Comparison of ENCODE assay signal across 12 cellular contexts in genomic region chr1:16967095-16967567, GRCh38. TPM values are rescaled to one million over a fixed set of nuclear protein-coding genes. Genes with fewer than 3 reads are reported as not detected.
DNase-seq lines count a peak whose midpoint lies in the region; ATAC-seq and TF ChIP-seq lines count a peak whose summit lies in the region.
"Had no signal": no experiment of that assay in that cellular context is flagged by ENCODE, and none has a peak within 500 bp of the region (broad histone marks: within the 10 kb centered on the region; RNA-seq: fewer than 3 reads in every experiment).

No MANE protein-coding gene starts in this region.

- H3K9me3 ChIP-seq in left ventricle myocardium inferior (replicated peaks) = no peaks in the 10 kb centered on the region
- H3K9me3 ChIP-seq: upper lobe of right lung had no signal

- no peak overlapping the region for H3K4me3 Mint-ChIP-seq in stimulated activated effector memory CD8-positive, alpha-beta T cell treated with anti-CD3 and anti-CD28 coated beads, Interleukin-12 subunit alpha, Interleukin-12 subunit beta, amount 100 ng/mL, for 72 hours
- H3K4me3 Mint-ChIP-seq in natural killer cell treated with Interleukin-12 subunit alpha and Interleukin-12 subunit beta and Interleukin-15 and Interleukin-18, amount 100 ng/mL, for 72 hours = no peak overlapping the region

- H3K36me3 ChIP-seq in left ventricle myocardium inferior = peaks cover 18% of the 10 kb centered on the region

- TF ChIP-seq CTCF in left ventricle myocardium inferior (IDR thresholded peaks at IDR 0.05; ENCODE audit: borderline replicate concordance) = no peak

- ATAC-seq in stimulated activated effector memory CD8-positive, alpha-beta T cell treated with anti-CD3 and anti-CD28 coated beads, Interleukin-12 subunit alpha, Interleukin-12 subunit beta, amount 100 ng/mL, for 72 hours = no peak
- ATAC-seq in HG02870 (IDR thresholded peaks at IDR 0.05; ENCODE audit: unreplicated experiment) (no peak), GM19463 (IDR thresholded peaks at IDR 0.05; ENCODE audit: unreplicated experiment) (no peak)
- ATAC-seq in natural killer cell treated with Interleukin-12 subunit alpha and Interleukin-12 subunit beta and Interleukin-15 and Interleukin-18, amount 100 ng/mL, for 72 hours = no peak
- ATAC-seq: upper lobe of right lung had no signal

- DNase-seq in M059J (ENCODE audit: low read depth) = peak; percentile 88
- peak; percentile 98 for DNase-seq in astrocyte of the hippocampus (ENCODE audit: low read depth, low spot score)
- DNase-seq in left ventricle myocardium inferior = peak; percentile 57
- DNase-seq in stimulated activated effector memory CD8-positive, alpha-beta T cell treated with anti-CD3 and anti-CD28 coated beads, Interleukin-12 subunit alpha, Interleukin-12 subunit beta, amount 100 ng/mL, for 72 hours (ENCODE audit: low spot score in 2 of 2) = no peak
- DNase-seq in NCI-H128 (lab: John Stamatoyannopoulos, UW; ENCODE audit: unreplicated experiment) = no peak
- DNase-seq in natural killer cell treated with Interleukin-12 subunit alpha and Interleukin-12 subunit beta and Interleukin-15 and Interleukin-18, amount 100 ng/mL, for 72 hours (ENCODE audit: low spot score) = no peak
- DNase-seq: MV-4-11; NK-92 treated with Interleukin-12 subunit alpha and Interleukin-12 subunit beta, amount 100 ng/mL, for 24 hours; upper lobe of right lung had no signal

- intact Hi-C loops in left ventricle myocardium inferior (cut with micrococcal nuclease) = no loop called here

- H3K4me1 ChIP-seq in left ventricle myocardium inferior = peaks cover 17% of the 10 kb centered on the region

- peaks cover 20% of the 10 kb centered on the region for H3K36me3 Mint-ChIP-seq in stimulated activated effector memory CD8-positive, alpha-beta T cell treated with anti-CD3 and anti-CD28 coated beads, Interleukin-12 subunit alpha, Interleukin-12 subunit beta, amount 100 ng/mL, for 72 hours
- H3K36me3 Mint-ChIP-seq in natural killer cell treated with Interleukin-12 subunit alpha and Interleukin-12 subunit beta and Interleukin-15 and Interleukin-18, amount 100 ng/mL, for 72 hours = no peaks in the 10 kb centered on the region

- peak overlapping the region; percentile 83 for H3K27ac Mint-ChIP-seq in stimulated activated effector memory CD8-positive, alpha-beta T cell treated with anti-CD3 and anti-CD28 coated beads, Interleukin-12 subunit alpha, Interleukin-12 subunit beta, amount 100 ng/mL, for 72 hours
- H3K27ac Mint-ChIP-seq in natural killer cell treated with Interleukin-12 subunit alpha and Interleukin-12 subunit beta and Interleukin-15 and Interleukin-18, amount 100 ng/mL, for 72 hours = no peak overlapping the region

- H3K9me3 Mint-ChIP-seq in stimulated activated effector memory CD8-positive, alpha-beta T cell treated with anti-CD3 and anti-CD28 coated beads, Interleukin-12 subunit alpha, Interleukin-12 subunit beta, amount 100 ng/mL, for 72 hours = no peaks in the 10 kb centered on the region
- H3K9me3 Mint-ChIP-seq in natural killer cell treated with Interleukin-12 subunit alpha and Interleukin-12 subunit beta and Interleukin-15 and Interleukin-18, amount 100 ng/mL, for 72 hours = no peaks in the 10 kb centered on the region

- no peak overlapping the region for H3K27ac ChIP-seq in left ventricle myocardium inferior (replicated peaks)
- H3K27ac ChIP-seq: HL-60, upper lobe of right lung had no signal

- H3K27me3 Mint-ChIP-seq in natural killer cell treated with Interleukin-12 subunit alpha and Interleukin-12 subunit beta and Interleukin-15 and Interleukin-18, amount 100 ng/mL, for 72 hours = no peaks in the 10 kb centered on the region

- no peak overlapping the region for H3K4me3 ChIP-seq in left ventricle myocardium inferior
- H3K4me3 ChIP-seq: upper lobe of right lung had no signal

- H3K27me3 ChIP-seq in left ventricle myocardium inferior (ENCODE audit: low read depth) = no peaks in the 10 kb centered on the region
- H3K27me3 ChIP-seq: upper lobe of right lung had no signal

- peaks cover 12% of the 10 kb centered on the region for H3K4me1 Mint-ChIP-seq in stimulated activated effector memory CD8-positive, alpha-beta T cell treated with anti-CD3 and anti-CD28 coated beads, Interleukin-12 subunit alpha, Interleukin-12 subunit beta, amount 100 ng/mL, for 72 hours
- H3K4me1 Mint-ChIP-seq in natural killer cell treated with Interleukin-12 subunit alpha and Interleukin-12 subunit beta and Interleukin-15 and Interleukin-18, amount 100 ng/mL, for 72 hours (ENCODE audit: low read depth in 2 of 2) = peaks cover 0 to 6% of the 10 kb centered on the region in 2 donors

RNA-seq across cellular contexts. Expression of gene MFAP2, which starts 13.3 kb away (rescaled TPM):
- 0.12 TPM in 1 of 2 replicates, not detected in the other for total RNA-seq in M059J (2014; rRNA removed; shearing (Covaris generic))
- total RNA-seq in left ventricle myocardium inferior = 3.0 TPM
- total RNA-seq in natural killer cell treated with Interleukin-12 subunit alpha and Interleukin-12 subunit beta and Interleukin-15 and Interleukin-18, amount 100 ng/mL, for 72 hours = not detected

RNA-seq across cellular contexts. Expression of gene ATP13A2, which starts 44.6 kb away (rescaled TPM):
- 18.3 and 36.3 TPM in 2 replicates for total RNA-seq in M059J (2014; rRNA removed; shearing (Covaris generic))
- 11.2 TPM for total RNA-seq in left ventricle myocardium inferior
- total RNA-seq in natural killer cell treated with Interleukin-12 subunit alpha and Interleukin-12 subunit beta and Interleukin-15 and Interleukin-18, amount 100 ng/mL, for 72 hours = 10 to 100 TPM; 68.0 to 88.3 TPM

RNA-seq across cellular contexts. Expression of gene CROCC, which starts 45.4 kb away (rescaled TPM):
- 4.6 and 4.8 TPM in 2 replicates for total RNA-seq in M059J (2014; rRNA removed; shearing (Covaris generic))
- 8.9 TPM for total RNA-seq in left ventricle myocardium inferior
- total RNA-seq in natural killer cell treated with Interleukin-12 subunit alpha and Interleukin-12 subunit beta and Interleukin-15 and Interleukin-18, amount 100 ng/mL, for 72 hours = 10 to 100 TPM; 21.0 to 29.3 TPM

Comparison
In these comparisons a context has a peak if more than half of its experiments do, and no peak if none do; other contexts are left out.
1. DNase-seq: peak in M059J (single experiment), astrocyte of the hippocampus (single experiment) and left ventricle myocardium inferior (single experiment); none in stimulated activated effector memory CD8-positive, alpha-beta T cell treated with anti-CD3 and anti-CD28 coated beads, Interleukin-12 subunit alpha, Interleukin-12 subunit beta, amount 100 ng/mL, for 72 hours (0 of 2), NCI-H128 (single experiment) and natural killer cell treated with Interleukin-12 subunit alpha and Interleukin-12 subunit beta and Interleukin-15 and Interleukin-18, amount 100 ng/mL, for 72 hours (single experiment).